In the genomic region with DNA sequence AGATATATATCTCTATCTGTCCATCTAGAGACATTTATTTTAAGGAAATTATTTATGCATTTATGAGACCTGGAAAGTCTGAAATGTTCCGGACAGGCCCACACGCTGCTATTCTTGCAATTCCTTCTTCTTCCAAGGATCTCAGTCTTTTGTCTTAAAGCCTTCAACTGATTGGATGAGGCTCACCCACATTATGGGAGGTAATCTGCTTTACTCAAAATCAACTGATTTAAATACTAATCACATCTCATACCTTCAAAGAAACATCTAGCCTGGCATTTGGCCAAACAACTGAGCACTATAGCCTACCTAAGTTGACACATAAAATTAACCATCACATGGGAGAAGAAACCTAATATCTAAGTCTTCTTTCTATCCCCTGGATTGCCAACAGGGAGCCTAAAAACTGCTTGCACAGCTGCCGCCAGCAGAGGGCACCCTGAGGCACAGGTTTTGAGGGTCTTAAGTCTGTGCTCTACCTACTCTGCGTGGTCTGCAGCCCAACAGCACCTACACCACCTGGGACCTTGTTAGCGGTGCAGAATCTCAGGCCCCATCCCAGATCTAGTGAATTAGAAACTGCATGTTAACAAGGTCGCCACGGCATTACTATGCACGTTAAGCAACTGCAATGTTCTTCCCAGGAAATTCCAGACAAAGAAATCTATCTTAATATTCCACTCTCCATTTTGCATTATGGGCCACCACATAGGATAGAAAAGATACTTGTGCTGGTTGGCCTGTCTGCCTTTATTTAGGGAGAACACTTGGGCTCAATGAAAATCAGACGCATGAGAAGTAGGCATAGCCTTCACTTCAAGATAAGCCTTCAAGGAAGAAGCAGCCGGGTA, we compare ENCODE assay signal across 8 cellular contexts.
A peak's percentile ranks its signal among the peaks of the same experiment; 100 is the strongest.
DNase-seq lines count a peak whose midpoint lies in the region; ATAC-seq, FAIRE-seq and TF ChIP-seq lines count a peak whose summit lies in the region.
"Had no signal": no experiment of that assay in that cellular context is flagged by ENCODE, and none has a peak within 500 bp of the region (broad histone marks: within the 10 kb centered on the region; RNA-seq: fewer than 3 reads in every experiment).

No MANE protein-coding gene starts in this region.

- ATAC-seq in HG02885 (IDR thresholded peaks at IDR 0.05; ENCODE audit: poor library complexity, unreplicated experiment) = peak; percentile 45
- no peak for ATAC-seq in HG02981 (IDR thresholded peaks at IDR 0.05; ENCODE audit: unreplicated experiment)

- WGBS in small intestine, 3 donors = 51 to 59% (median 53%) methylated on average over 10 of the region's 10 CpGs

- peak; percentile 95 for TF ChIP-seq CTCF in foreskin fibroblast (IDR thresholded peaks at IDR 0.05; ENCODE audit: low read depth, low read length)

- FAIRE-seq in small intestine (lab: Jason Lieb, UNC) = no peak

- H3K9me3 ChIP-seq in small intestine (ENCODE audit: control insufficient read depth, low read depth) = no peaks in the 10 kb centered on the region

- H3K27me3 ChIP-seq in small intestine (ENCODE audit: control insufficient read depth in 2 of 2, insufficient read depth in 2 of 2, low read length in 2 of 2) = no peaks in the 10 kb centered on the region

- H3K4me3 ChIP-seq in foreskin fibroblast (ENCODE audit: low read depth in 1 of 2, low read length in 2 of 2) (peak overlapping the region in 1 of 2 donors; percentile 13), small intestine (ENCODE audit: low read depth in 1 of 2, low read length in 2 of 2) (no peak overlapping the region)

- H3K4me1 ChIP-seq in small intestine (ENCODE audit: control insufficient read depth in 2 of 2, insufficient read depth in 1 of 2, low read depth in 1 of 2, low read length in 1 of 2) = no peaks in the 10 kb centered on the region

- no peaks in the 10 kb centered on the region for H3K36me3 ChIP-seq in small intestine (ENCODE audit: control insufficient read depth in 2 of 2, insufficient read depth in 2 of 2, low read length in 2 of 2)

- H3K27ac ChIP-seq in small intestine (ENCODE audit: low read depth in 1 of 2, low read length in 1 of 2) = no peak overlapping the region

- DNase-seq in GM03348 (ENCODE audit: low spot score) = peak; percentile 49
- peak; percentile 15 for DNase-seq in RPMI8226
- DNase-seq in foreskin fibroblast = peak; percentile 21 to 73
- peak; percentile 5 for DNase-seq in small intestine
- DNase-seq in NCI-H226 = no peak
- DNase-seq: activated B cell treated with CpG ODN at 0.5 μM for 24 hours had no signal
